Comparison of ENCODE assay signal across 1 cellular context in the genomic region with DNA sequence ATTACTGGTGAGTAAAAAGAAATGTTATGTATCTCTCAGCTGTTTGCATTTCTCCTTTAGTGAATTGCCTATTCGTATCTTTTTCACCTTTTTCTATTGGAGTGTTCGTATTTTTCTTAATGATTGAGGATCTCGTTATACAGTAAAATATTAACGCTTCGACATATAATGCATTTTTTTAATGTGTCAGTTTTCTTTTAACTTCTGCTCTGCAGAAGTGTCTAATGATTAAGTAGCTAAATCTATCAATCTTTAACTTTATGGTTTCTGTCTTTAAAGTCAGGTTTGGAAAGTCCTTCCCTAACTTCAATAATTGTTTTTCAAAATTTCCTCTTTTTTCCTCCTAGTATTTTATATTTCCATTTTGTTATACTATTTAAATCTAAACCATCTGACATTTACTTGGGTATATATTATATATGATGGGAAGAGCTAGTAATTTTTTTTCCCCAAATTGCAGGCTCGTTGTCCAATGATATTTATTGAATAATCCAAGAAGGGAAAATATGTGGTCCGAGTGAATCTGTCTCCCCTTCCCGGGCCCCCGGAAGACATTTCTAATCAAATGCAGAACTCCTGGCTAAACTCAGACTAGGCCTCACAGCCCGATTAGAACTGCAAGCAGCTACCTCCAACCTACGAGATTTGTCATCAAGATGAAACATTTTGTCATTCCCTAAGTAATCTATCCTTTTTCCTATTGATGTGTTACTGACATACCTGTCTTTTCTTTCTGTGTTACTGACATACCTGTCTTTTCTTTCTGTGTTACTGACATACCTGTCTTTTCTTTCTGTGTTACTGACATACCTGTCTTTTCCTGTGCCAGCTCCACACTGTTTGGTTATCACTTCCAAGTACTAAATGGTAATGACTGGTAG.
TF ChIP-seq lines count a peak whose summit lies in the region.

No MANE protein-coding gene starts in this region.

TF ChIP-seq in SK-N-SH treated with all-trans-retinoic acid at 6 μM for 48 hours, 23 proteins besides CTCF, POLR2A, EP300 and RAD21 (continued from another document):
- TF ChIP-seq, protein P1, sequence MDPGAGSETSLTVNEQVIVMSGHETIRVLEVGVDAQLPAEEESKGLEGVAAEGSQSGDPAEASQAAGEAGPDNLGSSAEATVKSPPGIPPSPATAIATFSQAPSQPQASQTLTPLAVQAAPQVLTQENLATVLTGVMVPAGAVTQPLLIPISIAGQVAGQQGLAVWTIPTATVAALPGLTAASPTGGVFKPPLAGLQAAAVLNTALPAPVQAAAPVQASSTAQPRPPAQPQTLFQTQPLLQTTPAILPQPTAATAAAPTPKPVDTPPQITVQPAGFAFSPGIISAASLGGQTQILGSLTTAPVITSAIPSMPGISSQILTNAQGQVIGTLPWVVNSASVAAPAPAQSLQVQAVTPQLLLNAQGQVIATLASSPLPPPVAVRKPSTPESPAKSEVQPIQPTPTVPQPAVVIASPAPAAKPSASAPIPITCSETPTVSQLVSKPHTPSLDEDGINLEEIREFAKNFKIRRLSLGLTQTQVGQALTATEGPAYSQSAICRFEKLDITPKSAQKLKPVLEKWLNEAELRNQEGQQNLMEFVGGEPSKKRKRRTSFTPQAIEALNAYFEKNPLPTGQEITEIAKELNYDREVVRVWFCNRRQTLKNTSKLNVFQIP (CRISPR knock-in tag; IDR thresholded peaks at IDR 0.05; ENCODE audit: borderline replicate concordance, low read depth), result no peak
- TF ChIP-seq OSR1 (CRISPR knock-in tag; IDR thresholded peaks at IDR 0.05), result no peak
- TF ChIP-seq ZNF565 (CRISPR knock-in tag; conservative IDR thresholded peaks at IDR 0.05; ENCODE audit: low read depth), result no peak
- no peak for TF ChIP-seq ESRRG (CRISPR knock-in tag; IDR thresholded peaks at IDR 0.05)
- no peak for TF ChIP-seq ZFP30 (CRISPR knock-in tag; IDR thresholded peaks at IDR 0.05)
- TF ChIP-seq TCF4 (CRISPR knock-in tag; IDR thresholded peaks at IDR 0.05; ENCODE audit: borderline replicate concordance), result no peak
- TF ChIP-seq GLIS3 (CRISPR knock-in tag; IDR thresholded peaks at IDR 0.05), result no peak
TF ChIP-seq in SK-N-SH treated with all-trans-retinoic acid at 6 μM for 48 hours: peak in this region for 0.
